Comparison of ENCODE assay signal across 13 cellular contexts in genomic region chr19:56732974-56733373, GRCh38.
"Had no signal": no experiment of that assay in that cellular context is flagged by ENCODE, and none has a peak within 500 bp of the region (broad histone marks: within the 10 kb centered on the region; RNA-seq: fewer than 3 reads in every experiment).

No MANE protein-coding gene starts in this region.

- H3K4me3 ChIP-seq: colonic mucosa, heart left ventricle, left lung, pancreas had no signal

- H3K4me1 ChIP-seq: colonic mucosa, heart left ventricle, left lung, pancreas had no signal

- H3K27me3 ChIP-seq: colonic mucosa, left lung, pancreas had no signal

- H3K27ac ChIP-seq: colonic mucosa, heart left ventricle, left lung, pancreas had no signal

- ATAC-seq: heart left ventricle, left lung, pancreas had no signal

- H3K36me3 ChIP-seq: colonic mucosa, heart left ventricle, left lung, pancreas had no signal

- DNase-seq: activated CD4-positive, alpha-beta T cell treated with anti-CD3 and anti-CD28 coated beads, Interleukin-2, amount 10 ng/mL, durations not matched to agents 7 days and 5 days; activated CD4-positive, CD25-positive, alpha-beta regulatory T cell; activated CD8-positive, alpha-beta memory T cell treated with anti-CD3 and anti-CD28 coated beads for 24 hours; activated naive CD4-positive, alpha-beta T cell treated with anti-CD3 and anti-CD28 coated beads for 36 hours; caudate nucleus; colonic mucosa; effector CD8-positive, alpha-beta T cell; heart left ventricle; islet precursor cell; left lung; pancreas; stimulated activated CD4-positive, alpha-beta T cell treated with anti-CD3 and anti-CD28 coated beads, Interleukin-2, amount 100 ng/mL, for 48 hours; stimulated activated CD8-positive, alpha-beta memory T cell treated with anti-CD3 and anti-CD28 coated beads, Interleukin-4, amount 100 ng/mL, for 48 hours had no signal

- H3K9me3 ChIP-seq: colonic mucosa, pancreas had no signal
